16 cellular contexts compared by ENCODE assay signal in the genomic region with DNA sequence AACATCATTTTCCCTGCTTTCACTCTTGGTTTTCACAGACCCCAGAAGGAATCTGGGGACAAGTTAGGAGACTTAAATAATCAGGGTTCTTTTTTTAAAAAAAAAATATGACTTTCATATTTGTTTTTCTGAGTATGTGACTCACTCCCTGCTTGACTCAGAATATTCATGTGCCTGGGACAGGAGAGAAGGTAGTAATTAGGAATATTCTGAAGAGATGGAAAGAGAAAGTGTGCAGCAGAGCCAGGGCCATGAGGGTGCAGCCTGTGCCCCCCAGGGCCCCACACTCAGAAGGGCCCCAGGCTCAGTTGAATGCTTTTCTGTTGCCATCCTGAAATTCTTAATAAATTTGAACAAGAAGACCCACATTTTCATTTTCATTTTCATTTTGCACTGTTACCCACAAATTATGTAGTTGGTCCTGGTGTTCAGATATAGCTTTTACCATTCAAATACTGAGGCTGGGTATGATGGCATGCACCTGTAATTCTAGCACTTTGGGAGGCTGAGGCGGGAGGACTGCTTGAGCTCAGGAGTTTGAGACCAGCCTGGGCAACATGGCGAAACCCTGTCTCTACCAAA. TPM values are rescaled to one million over a fixed set of nuclear protein-coding genes. Genes with fewer than 3 reads are reported as not detected.
DNase-seq lines count a peak whose midpoint lies in the region; ATAC-seq and TF ChIP-seq lines count a peak whose summit lies in the region.
"Had no signal": no experiment of that assay in that cellular context is flagged by ENCODE, and none has a peak within 500 bp of the region (broad histone marks: within the 10 kb centered on the region; RNA-seq: fewer than 3 reads in every experiment).

No MANE protein-coding gene starts in this region.

- H3K4me3 ChIP-seq in hepatocyte (no peak overlapping the region), left lung (no peak overlapping the region)
- H3K4me3 ChIP-seq: prostate gland, testis had no signal

- no peaks in the 10 kb centered on the region for H3K79me2 ChIP-seq in hepatocyte

- H3K4me1 Mint-ChIP-seq in activated CD4-positive, alpha-beta T cell treated with anti-CD3 and anti-CD28 coated beads for 36 hours, result peaks cover 22% of the 10 kb centered on the region
- H3K4me1 Mint-ChIP-seq in HFFc6 (ENCODE audit: low read depth), result peaks cover 9% of the 10 kb centered on the region
- H3K4me1 Mint-ChIP-seq in activated T-helper 2 cell treated with anti-CD3 and anti-CD28 coated beads, Interferon-gamma antibody, Interleukin-2, Interleukin-4, amounts not matched to agents 10 μg/mL and 5 μg/mL and 100 μg/mL, durations not matched to agents 14 hours and 24 hours and 36 hours (ENCODE audit: low read depth), result peaks cover 21% of the 10 kb centered on the region

- H3K36me3 ChIP-seq in hepatocyte (replicated peaks; ENCODE audit: insufficient read depth, low read depth), result no peaks in the 10 kb centered on the region
- no peaks in the 10 kb centered on the region for H3K36me3 ChIP-seq in left lung
- H3K36me3 ChIP-seq: prostate gland had no signal

- H3K4me1 ChIP-seq in hepatocyte (ENCODE audit: insufficient read depth), result no peaks in the 10 kb centered on the region
- no peaks in the 10 kb centered on the region for H3K4me1 ChIP-seq in left lung
- H3K4me1 ChIP-seq: prostate gland, testis had no signal

- peak; percentile 83 for ATAC-seq in activated CD4-positive, alpha-beta T cell treated with anti-CD3 and anti-CD28 coated beads for 36 hours
- ATAC-seq in GM18505 (IDR thresholded peaks at IDR 0.05; ENCODE audit: unreplicated experiment) (no peak), left lung (no peak)
- ATAC-seq: esophagus mucosa had no signal

- no peaks in the 10 kb centered on the region for H3K36me3 Mint-ChIP-seq in activated CD4-positive, alpha-beta T cell treated with anti-CD3 and anti-CD28 coated beads for 36 hours (ENCODE audit: low read depth)
- H3K36me3 Mint-ChIP-seq in HFFc6 (ENCODE audit: low read depth), result no peaks in the 10 kb centered on the region
- H3K36me3 Mint-ChIP-seq in activated T-helper 2 cell treated with anti-CD3 and anti-CD28 coated beads, Interferon-gamma antibody, Interleukin-2, Interleukin-4, amounts not matched to agents 10 μg/mL and 5 μg/mL and 100 μg/mL, durations not matched to agents 14 hours and 24 hours and 36 hours (ENCODE audit: low read depth), result no peaks in the 10 kb centered on the region
- H3K36me3 Mint-ChIP-seq: CD14-positive monocyte had no signal

- H3K27me3 Mint-ChIP-seq in activated CD4-positive, alpha-beta T cell treated with anti-CD3 and anti-CD28 coated beads for 36 hours, result peaks cover 5% of the 10 kb centered on the region
- peaks cover 14% of the 10 kb centered on the region for H3K27me3 Mint-ChIP-seq in HFFc6 (ENCODE audit: insufficient read depth)
- no peaks in the 10 kb centered on the region for H3K27me3 Mint-ChIP-seq in activated T-helper 2 cell treated with anti-CD3 and anti-CD28 coated beads, Interferon-gamma antibody, Interleukin-2, Interleukin-4, amounts not matched to agents 10 μg/mL and 5 μg/mL and 100 μg/mL, durations not matched to agents 14 hours and 24 hours and 36 hours (ENCODE audit: low read depth)

- H3K27ac Mint-ChIP-seq in activated CD4-positive, alpha-beta T cell treated with anti-CD3 and anti-CD28 coated beads for 36 hours, result peak overlapping the region; percentile 65
- H3K27ac Mint-ChIP-seq in HFFc6, result no peak overlapping the region
- H3K27ac Mint-ChIP-seq in activated T-helper 2 cell treated with anti-CD3 and anti-CD28 coated beads, Interferon-gamma antibody, Interleukin-2, Interleukin-4, amounts not matched to agents 10 μg/mL and 5 μg/mL and 100 μg/mL, durations not matched to agents 14 hours and 24 hours and 36 hours, result peak overlapping the region; percentile 18
- H3K27ac Mint-ChIP-seq: CD14-positive monocyte; dendritic cell treated with granulocyte-macrophage colony-stimulating factor and Interleukin-4, amounts not matched to agents 40 ng/mL and 50 ng/mL, for 4 days had no signal

- no peaks in the 10 kb centered on the region for H4K20me1 ChIP-seq in hepatocyte (ENCODE audit: insufficient read depth, poor library complexity, severe bottlenecking)

- TF ChIP-seq CTCF in HFFc6 (IDR thresholded peaks at IDR 0.05) (no peak), hepatocyte (IDR thresholded peaks at IDR 0.05; ENCODE audit: poor library complexity) (no peak), left lung (IDR thresholded peaks at IDR 0.05) (no peak)

- WGBS in hepatocyte (ENCODE audit: low lambda C conversion rate, missing lambda C conversion rate), result 87% methylated on average over 2 of the region's 2 CpGs

- intact Hi-C loops in activated CD4-positive, alpha-beta T cell treated with anti-CD3 and anti-CD28 coated beads for 36 hours (cut with DNase I, micrococcal nuclease), result loop anchor here (1.0 to 10.0 kb wide), 10 partner anchors 12 to 1118 kb away; partner anchors contain the start of gene LONP2 (in 1 of the 2)
- intact Hi-C loops in activated T-helper 2 cell treated with anti-CD3 and anti-CD28 coated beads, Interferon-gamma antibody, Interleukin-2, Interleukin-4, amounts not matched to agents 10 μg/mL and 5 μg/mL and 100 μg/mL, durations not matched to agents 14 hours and 24 hours and 36 hours (cut with micrococcal nuclease), result loop anchor here (1.0 to 10.0 kb wide), 4 partner anchors 12 to 398 kb away; partner anchors contain the start of gene LONP2
- intact Hi-C loops in left lung (cut with DNase I), result no loop called here

- H3K9me3 ChIP-seq in hepatocyte (ENCODE audit: low read depth) (no peaks in the 10 kb centered on the region), left lung (no peaks in the 10 kb centered on the region)
- H3K9me3 ChIP-seq: prostate gland, testis had no signal

- no peaks in the 10 kb centered on the region for H3K9me3 Mint-ChIP-seq in activated CD4-positive, alpha-beta T cell treated with anti-CD3 and anti-CD28 coated beads for 36 hours (ENCODE audit: low read depth)
- no peaks in the 10 kb centered on the region for H3K9me3 Mint-ChIP-seq in HFFc6
- H3K9me3 Mint-ChIP-seq in activated T-helper 2 cell treated with anti-CD3 and anti-CD28 coated beads, Interferon-gamma antibody, Interleukin-2, Interleukin-4, amounts not matched to agents 10 μg/mL and 5 μg/mL and 100 μg/mL, durations not matched to agents 14 hours and 24 hours and 36 hours, result no peaks in the 10 kb centered on the region
- H3K9me3 Mint-ChIP-seq: CD14-positive monocyte; dendritic cell treated with granulocyte-macrophage colony-stimulating factor and Interleukin-4, amounts not matched to agents 40 ng/mL and 50 ng/mL, for 4 days had no signal

- peak overlapping the region; percentile 20 for H3K4me3 Mint-ChIP-seq in activated CD4-positive, alpha-beta T cell treated with anti-CD3 and anti-CD28 coated beads for 36 hours
- H3K4me3 Mint-ChIP-seq in HFFc6, result peak overlapping the region; percentile 22; the same call in 1 of the 2 replicates
- H3K4me3 Mint-ChIP-seq in activated T-helper 2 cell treated with anti-CD3 and anti-CD28 coated beads, Interferon-gamma antibody, Interleukin-2, Interleukin-4, amounts not matched to agents 10 μg/mL and 5 μg/mL and 100 μg/mL, durations not matched to agents 14 hours and 24 hours and 36 hours (ENCODE audit: low read depth), result no peak overlapping the region
- H3K4me3 Mint-ChIP-seq: CD14-positive monocyte; dendritic cell treated with granulocyte-macrophage colony-stimulating factor and Interleukin-4, amounts not matched to agents 40 ng/mL and 50 ng/mL, for 4 days had no signal

- CTCF ChIA-PET in activated CD4-positive, alpha-beta T cell treated with anti-CD3 and anti-CD28 coated beads for 36 hours (lab: Charles Lee), result interaction anchor here (0.6 to 2.7 kb wide), 6 partner anchors 15 to 398 kb away, joined by 3 to 12 read pairs (median 4); no protein-coding TSS in a partner anchor

- H3K27me3 ChIP-seq in hepatocyte (no peaks in the 10 kb centered on the region), left lung (no peaks in the 10 kb centered on the region)
- H3K27me3 ChIP-seq: testis had no signal

- peak; percentile 33 for DNase-seq in activated CD4-positive, alpha-beta T cell treated with anti-CD3 and anti-CD28 coated beads for 36 hours
- no peak for DNase-seq in activated CD4-positive, alpha-beta T cell treated with anti-CD3 and anti-CD28 coated beads, Interleukin-2, amount 50 U/mL, for 1 hour
- DNase-seq in HFFc6 (no peak), hepatocyte (ENCODE audit: low spot score) (no peak), mucosa of gallbladder (ENCODE audit: low spot score) (no peak), left lung (no peak)
- no peak for DNase-seq in activated T-helper 2 cell treated with anti-CD3 and anti-CD28 coated beads, Interferon-gamma antibody, Interleukin-2, Interleukin-4, amounts not matched to agents 10 μg/mL and 5 μg/mL and 100 μg/mL, durations not matched to agents 14 hours and 24 hours and 36 hours (ENCODE audit: low spot score)
- DNase-seq: NCI-H187 treated with DMSO at 0.1 percent for 48 hours, NCI-H510A had no signal

- H3K27ac ChIP-seq in hepatocyte (peak overlapping the region; percentile 24), left lung (no peak overlapping the region)
- H3K27ac ChIP-seq: testis had no signal

- no peaks in the 10 kb centered on the region for H3K9me2 ChIP-seq in hepatocyte (replicated peaks; ENCODE audit: insufficient read depth)

- no peak for TF ChIP-seq POLR2A in GM18505 (IDR thresholded peaks at IDR 0.05; ENCODE audit: borderline replicate concordance, extremely low read depth, insufficient read depth, insufficient read length)

- POLR2A ChIA-PET in activated CD4-positive, alpha-beta T cell treated with anti-CD3 and anti-CD28 coated beads for 36 hours (lab: Charles Lee), result no interaction called here

- no peak overlapping the region for H2AFZ ChIP-seq in hepatocyte

- H3K4me2 ChIP-seq in hepatocyte, result no peak overlapping the region

RNA-seq across cellular contexts. Expression of gene LONP2, which starts 11.6 kb away (rescaled TPM):
- total RNA-seq in activated CD4-positive, alpha-beta T cell treated with anti-CD3 and anti-CD28 coated beads for 36 hours, result 10 to 100 TPM; 60.3 to 63.2 TPM
- total RNA-seq in HFFc6 (2021; fragmentation: NEBNext Ultra II Directional; extraction: Animal tissue kit (Norgen Biotek cat#: 25700)), result 10 to 100 TPM; 64.3 to 80.1 (median 72.8) TPM
- total RNA-seq in activated T-helper 2 cell treated with anti-CD3 and anti-CD28 coated beads, Interferon-gamma antibody, Interleukin-2, Interleukin-4, amounts not matched to agents 10 μg/mL and 5 μg/mL and 100 μg/mL, durations not matched to agents 14 hours and 24 hours and 36 hours, result 49.7 and 54.2 TPM in 2 replicates
- total RNA-seq in hepatocyte (56.8 and 67.6 TPM in 2 replicates), mucosa of gallbladder (104 TPM), left lung (10 to 100 TPM; 63.2 to 64.8 TPM)
- 30.1 and 34.9 TPM in 2 replicates for polyA plus RNA-seq in hepatocyte

RNA-seq across cellular contexts. Expression of gene ABCC11, which starts 14.8 kb away (rescaled TPM):
- total RNA-seq in activated CD4-positive, alpha-beta T cell treated with anti-CD3 and anti-CD28 coated beads for 36 hours, result under 1 TPM; 0.07 to 0.35 TPM
- under 1 TPM in 3 of 6 experiments, not detected in 3; 0.05 to 0.26 (median 0.12) TPM for total RNA-seq in HFFc6 (2021; fragmentation: NEBNext Ultra II Directional; extraction: Animal tissue kit (Norgen Biotek cat#: 25700))
- total RNA-seq in activated T-helper 2 cell treated with anti-CD3 and anti-CD28 coated beads, Interferon-gamma antibody, Interleukin-2, Interleukin-4, amounts not matched to agents 10 μg/mL and 5 μg/mL and 100 μg/mL, durations not matched to agents 14 hours and 24 hours and 36 hours, result 0.05 and 0.09 TPM in 2 replicates
- 0.88 and 2.0 TPM in 2 replicates for total RNA-seq in hepatocyte
- 0.27 and 0.50 TPM in 2 replicates for polyA plus RNA-seq in hepatocyte
- 0.81 TPM for total RNA-seq in mucosa of gallbladder
- under 1 TPM in 1 of 2 donors, not detected in 1; 0.05 TPM for total RNA-seq in left lung
- total RNA-seq: HT-29 had no signal
- polyA plus RNA-seq: CD14-positive monocyte had no signal

Comparison
In these comparisons a context has a peak if more than half of its experiments do, and no peak if none do; other contexts are left out.
1. intact Hi-C loops: an anchor here in activated CD4-positive, alpha-beta T cell treated with anti-CD3 and anti-CD28 coated beads for 36 hours (1.0 to 10.0 kb wide) and activated T-helper 2 cell treated with anti-CD3 and anti-CD28 coated beads, Interferon-gamma antibody, Interleukin-2, Interleukin-4, amounts not matched to agents 10 μg/mL and 5 μg/mL and 100 μg/mL, durations not matched to agents 14 hours and 24 hours and 36 hours (1.0 to 10.0 kb wide); none called in left lung.